Comparison of ENCODE assay signal across 2 cellular contexts in genomic region chr3:4710191-4710590, GRCh38.
TF ChIP-seq lines count a peak whose summit lies in the region.

No MANE protein-coding gene starts in this region.

TF ChIP-seq in GM23338, 12 proteins besides CTCF, POLR2A, EP300 and RAD21:
- TF ChIP-seq ZNF462 (CRISPR knock-in tag; IDR thresholded peaks at IDR 0.05): no peak
- TF ChIP-seq POLR2AphosphoS5 (IDR thresholded peaks at IDR 0.05; ENCODE audit: low read depth): no peak
- TF ChIP-seq NANOG (IDR thresholded peaks at IDR 0.05; ENCODE audit: borderline replicate concordance): no peak
- TF ChIP-seq EZH2phosphoT487 (IDR thresholded peaks at IDR 0.05; ENCODE audit: unreplicated experiment): no peak
- no peak for TF ChIP-seq EZH2 (IDR thresholded peaks at IDR 0.05; ENCODE audit: low read depth, unreplicated experiment)
- no peak for TF ChIP-seq STAT1 (IDR thresholded peaks at IDR 0.05; ENCODE audit: unreplicated experiment)
- no peak for TF ChIP-seq CREB1 (CRISPR knock-in tag; IDR thresholded peaks at IDR 0.05; ENCODE audit: low read depth)
- TF ChIP-seq ZNF331 (CRISPR knock-in tag; IDR thresholded peaks at IDR 0.05; ENCODE audit: low read depth): no peak
- TF ChIP-seq ZNF114 (CRISPR knock-in tag; IDR thresholded peaks at IDR 0.05): no peak
- TF ChIP-seq ETS1 (IDR thresholded peaks at IDR 0.05): no peak
- TF ChIP-seq JUNB (IDR thresholded peaks at IDR 0.05; ENCODE audit: unreplicated experiment): no peak
- no peak for TF ChIP-seq REST (IDR thresholded peaks at IDR 0.05; ENCODE audit: unreplicated experiment)
TF ChIP-seq in GM23338: peak in this region for 0.

TF ChIP-seq in H1, 55 proteins besides CTCF, POLR2A, EP300 and RAD21:
- no peak for TF ChIP-seq BCL11A (IDR thresholded peaks at IDR 0.05; ENCODE audit: low read depth in 2 of 2, low read length in 2 of 2)
- no peak for TF ChIP-seq TEAD4 (IDR thresholded peaks at IDR 0.05; ENCODE audit: low read depth, low read length)
- no peak for TF ChIP-seq JUN (IDR thresholded peaks at IDR 0.05; ENCODE audit: low read depth, low read length)
- TF ChIP-seq SAP30 (IDR thresholded peaks at IDR 0.05; ENCODE audit: insufficient read depth, insufficient replicate concordance, low read length): no peak
- TF ChIP-seq ZNF274 (IDR thresholded peaks at IDR 0.05; ENCODE audit: borderline replicate concordance, extremely low read depth, low read length): no peak
- TF ChIP-seq SRF (IDR thresholded peaks at IDR 0.05; ENCODE audit: low read depth, low read length): no peak
- no peak for TF ChIP-seq CHD2 (IDR thresholded peaks at IDR 0.05; ENCODE audit: low read length)
- TF ChIP-seq CREB1 (IDR thresholded peaks at IDR 0.05): no peak
- no peak for TF ChIP-seq SP1 (IDR thresholded peaks at IDR 0.05; ENCODE audit: low read depth, low read length)
- no peak for TF ChIP-seq NANOG (IDR thresholded peaks at IDR 0.05; ENCODE audit: insufficient read depth, low read depth, low read length, poor library complexity, severe bottlenecking)
- no peak for TF ChIP-seq TAF7 (optimal IDR thresholded peaks at IDR 0.05; ENCODE audit: borderline replicate concordance, low read depth, low read length)
- TF ChIP-seq ASH2L (IDR thresholded peaks at IDR 0.05; ENCODE audit: low read length): no peak
- no peak for TF ChIP-seq YY1 (IDR thresholded peaks at IDR 0.05; ENCODE audit: low read depth, low read length)
- TF ChIP-seq PHF8 (conservative IDR thresholded peaks at IDR 0.05; ENCODE audit: low read depth, low read length): no peak
- no peak for TF ChIP-seq TCF12 (IDR thresholded peaks at IDR 0.05; ENCODE audit: low read depth, low read length)
